Comparison of ENCODE assay signal across 30 cellular contexts in the genomic region with DNA sequence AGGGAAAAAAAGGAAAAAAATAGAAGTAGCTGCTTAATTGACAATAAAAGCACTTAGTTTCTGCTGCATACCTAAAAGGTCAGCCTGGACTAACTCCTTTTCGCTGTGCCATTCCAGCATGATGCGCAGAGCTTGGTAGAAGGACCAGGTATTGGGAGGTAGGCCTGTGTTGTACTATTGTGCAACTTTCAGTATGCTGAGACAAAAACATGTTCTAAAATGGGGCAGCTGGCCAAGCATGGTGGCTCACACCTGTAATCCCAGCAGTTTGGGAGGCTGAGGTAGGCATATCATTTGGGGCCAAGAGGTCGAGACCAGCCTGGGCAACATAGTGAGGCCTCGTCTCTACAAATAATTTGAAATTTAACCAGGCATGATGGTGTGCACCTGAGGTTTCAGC. TPM values are rescaled to one million over a fixed set of nuclear protein-coding genes. Genes with fewer than 3 reads are reported as not detected.
DNase-seq lines count a peak whose midpoint lies in the region; ATAC-seq and TF ChIP-seq lines count a peak whose summit lies in the region.
"Had no signal": no experiment of that assay in that cellular context is flagged by ENCODE, and none has a peak within 500 bp of the region (broad histone marks: within the 10 kb centered on the region; RNA-seq: fewer than 3 reads in every experiment).

No MANE protein-coding gene starts in this region.

- TF ChIP-seq RAD21 in liver (IDR thresholded peaks at IDR 0.05) = no peak

- H3K27me3 Mint-ChIP-seq in CD14-positive monocyte (ENCODE audit: low read depth in 3 of 3) (peaks cover 0 to 10% (median 1%) of the 10 kb centered on the region in 3 donors), type B pancreatic cell (peaks cover 7% of the 10 kb centered on the region)
- H3K27me3 Mint-ChIP-seq in activated naive CD8-positive, alpha-beta T cell treated with anti-CD3 and anti-CD28 coated beads for 36 hours = peaks cover 10% of the 10 kb centered on the region

- no peak overlapping the region for H3K9ac ChIP-seq in liver (ENCODE audit: low read depth in 1 of 2, low read length in 2 of 2)
- H3K9ac ChIP-seq: GM23248 had no signal

- no peak for ATAC-seq in GM21447 (IDR thresholded peaks at IDR 0.05; ENCODE audit: unreplicated experiment)
- ATAC-seq: A549, T-cell had no signal

- H3K4me3 ChIP-seq in liver (ENCODE audit: low read depth in 1 of 3, low read length in 3 of 3) = no peak overlapping the region
- H3K4me3 ChIP-seq: A549, GM23248, PC-9, SJSA1 had no signal

- no peaks in the 10 kb centered on the region for H3K36me3 ChIP-seq in liver (ENCODE audit: control insufficient read depth in 4 of 4, insufficient read depth in 3 of 4, low read depth in 1 of 4, low read length in 3 of 4)
- H3K36me3 ChIP-seq: SJSA1 had no signal

- H3K27ac Mint-ChIP-seq in CD14-positive monocyte (peak overlapping the region in 5 of 7 donors; percentile 18 to 88 (median 74)), type B pancreatic cell (no peak overlapping the region)
- H3K27ac Mint-ChIP-seq in activated naive CD8-positive, alpha-beta T cell treated with anti-CD3 and anti-CD28 coated beads for 36 hours = no peak overlapping the region
- H3K27ac Mint-ChIP-seq: T-cell had no signal

- TF ChIP-seq CTCF in CD14-positive monocyte (IDR thresholded peaks at IDR 0.05) (no peak), VCaP (conservative IDR thresholded peaks at IDR 0.05) (no peak), liver (IDR thresholded peaks at IDR 0.05; ENCODE audit: low read depth, low read length, missing input control) (no peak), type B pancreatic cell (conservative IDR thresholded peaks at IDR 0.05) (no peak)

- H3K36me3 Mint-ChIP-seq in CD14-positive monocyte (peaks cover 3 to 5% of the 10 kb centered on the region in 2 donors), type B pancreatic cell (no peaks in the 10 kb centered on the region)
- H3K36me3 Mint-ChIP-seq in activated naive CD8-positive, alpha-beta T cell treated with anti-CD3 and anti-CD28 coated beads for 36 hours = peaks cover 2% of the 10 kb centered on the region
- H3K36me3 Mint-ChIP-seq: T-cell had no signal

- H3K4me3 Mint-ChIP-seq in CD14-positive monocyte (no peak overlapping the region), type B pancreatic cell (no peak overlapping the region)
- no peak overlapping the region for H3K4me3 Mint-ChIP-seq in activated naive CD8-positive, alpha-beta T cell treated with anti-CD3 and anti-CD28 coated beads for 36 hours
- H3K4me3 Mint-ChIP-seq: CD8-positive, alpha-beta memory T cell; T-cell had no signal

- 57% methylated on average over 4 of the region's 4 CpGs for WGBS in liver

- H3K9me3 Mint-ChIP-seq in CD14-positive monocyte = peaks cover 9 to 19% (median 12%) of the 10 kb centered on the region in 7 donors
- peaks cover 15% of the 10 kb centered on the region for H3K9me3 Mint-ChIP-seq in type B pancreatic cell
- H3K9me3 Mint-ChIP-seq in activated naive CD8-positive, alpha-beta T cell treated with anti-CD3 and anti-CD28 coated beads for 36 hours = peaks cover 1% of the 10 kb centered on the region
- H3K9me3 Mint-ChIP-seq: CD8-positive, alpha-beta memory T cell had no signal

- intact Hi-C loops in CD14-positive monocyte (cut with micrococcal nuclease) = no loop called here

- no peaks in the 10 kb centered on the region for H3K9me3 ChIP-seq in liver (ENCODE audit: control insufficient read depth in 4 of 4, low read length in 3 of 4)
- H3K9me3 ChIP-seq: SJSA1 had no signal

- H3K27ac ChIP-seq in VCaP = peak overlapping the region; percentile 20; the same call in 1 of the 2 replicates
- peak overlapping the region; percentile 71 to 80 for H3K27ac ChIP-seq in liver (ENCODE audit: low read depth in 1 of 2, low read length in 2 of 2)
- H3K27ac ChIP-seq: A549, C4-2B, GM23248, PC-9, SJSA1 had no signal

- H3K4me1 Mint-ChIP-seq in CD14-positive monocyte (peaks cover 65% of the 10 kb centered on the region), type B pancreatic cell (ENCODE audit: unreplicated experiment) (no peaks in the 10 kb centered on the region)
- H3K4me1 Mint-ChIP-seq in activated naive CD8-positive, alpha-beta T cell treated with anti-CD3 and anti-CD28 coated beads for 36 hours = peaks cover 2% of the 10 kb centered on the region

- peaks cover 8 to 41% (median 33%) of the 10 kb centered on the region in 4 donors for H3K4me1 ChIP-seq in liver (ENCODE audit: control insufficient read depth in 4 of 4, insufficient read depth in 4 of 4, low read length in 3 of 4)

- H3K27me3 ChIP-seq in liver (ENCODE audit: control insufficient read depth in 4 of 4, insufficient read depth in 4 of 4, low read length in 3 of 4) = no peaks in the 10 kb centered on the region
- H3K27me3 ChIP-seq: SJSA1 had no signal

- DNase-seq in CD14-positive monocyte (ENCODE audit: low spot score) (no peak), type B pancreatic cell (ENCODE audit: extremely low spot score, unreplicated experiment) (peak; percentile 10), SK-N-DZ (ENCODE audit: low spot score) (no peak)
- DNase-seq in activated naive CD8-positive, alpha-beta T cell treated with anti-CD3 and anti-CD28 coated beads for 36 hours = no peak
- DNase-seq: CD8-positive, alpha-beta memory T cell; DMS 273 treated with DMSO at 0.1 percent for 48 hours; DMS79; EL; GM23248; H7; KG1; NCI-H1048; NCI-H1417 treated with DMSO at 0.1 percent for 48 hours; NCI-H187; NCI-H2081 treated with DMSO at 0.1 percent for 48 hours; NCI-H2171 treated with DMSO at 0.1 percent for 48 hours; NCI-H345; NCI-H524; NCI-H774; NK-92 treated with Interleukin-12 subunit alpha and Interleukin-12 subunit beta, amount 100 ng/mL, for 24 hours; Right ventricle myocardium superior; RPMI8226; T-cell had no signal

TF ChIP-seq in liver, 16 proteins besides CTCF, POLR2A, EP300 and RAD21 (continues in another document):
- TF ChIP-seq JUND (IDR thresholded peaks at IDR 0.05) (no peak), FOXA2 (IDR thresholded peaks at IDR 0.05) (no peak), EGR1 (IDR thresholded peaks at IDR 0.05; ENCODE audit: low read depth in 2 of 2) (no peak), HNF4A (conservative IDR thresholded peaks at IDR 0.05) (no peak), HNF4G (IDR thresholded peaks at IDR 0.05) (no peak), NR2F2 (IDR thresholded peaks at IDR 0.05) (no peak), RXRA (IDR thresholded peaks at IDR 0.05) (no peak), SP1 (IDR thresholded peaks at IDR 0.05) (no peak), GABPA (IDR thresholded peaks at IDR 0.05 in 1 of 2, conservative IDR thresholded peaks at IDR 0.05 in 1 of 2) (no peak), YY1 (IDR thresholded peaks at IDR 0.05) (no peak), FOXA1 (IDR thresholded peaks at IDR 0.05) (no peak)
- TF ChIP-seq, protein P1, sequence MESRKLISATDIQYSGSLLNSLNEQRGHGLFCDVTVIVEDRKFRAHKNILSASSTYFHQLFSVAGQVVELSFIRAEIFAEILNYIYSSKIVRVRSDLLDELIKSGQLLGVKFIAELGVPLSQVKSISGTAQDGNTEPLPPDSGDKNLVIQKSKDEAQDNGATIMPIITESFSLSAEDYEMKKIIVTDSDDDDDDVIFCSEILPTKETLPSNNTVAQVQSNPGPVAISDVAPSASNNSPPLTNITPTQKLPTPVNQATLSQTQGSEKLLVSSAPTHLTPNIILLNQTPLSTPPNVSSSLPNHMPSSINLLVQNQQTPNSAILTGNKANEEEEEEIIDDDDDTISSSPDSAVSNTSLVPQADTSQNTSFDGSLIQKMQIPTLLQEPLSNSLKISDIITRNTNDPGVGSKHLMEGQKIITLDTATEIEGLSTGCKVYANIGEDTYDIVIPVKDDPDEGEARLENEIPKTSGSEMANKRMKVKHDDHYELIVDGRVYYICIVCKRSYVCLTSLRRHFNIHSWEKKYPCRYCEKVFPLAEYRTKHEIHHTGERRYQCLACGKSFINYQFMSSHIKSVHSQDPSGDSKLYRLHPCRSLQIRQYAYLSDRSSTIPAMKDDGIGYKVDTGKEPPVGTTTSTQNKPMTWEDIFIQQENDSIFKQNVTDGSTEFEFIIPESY (IDR thresholded peaks at IDR 0.05) = no peak
- TF ChIP-seq, protein P2, sequence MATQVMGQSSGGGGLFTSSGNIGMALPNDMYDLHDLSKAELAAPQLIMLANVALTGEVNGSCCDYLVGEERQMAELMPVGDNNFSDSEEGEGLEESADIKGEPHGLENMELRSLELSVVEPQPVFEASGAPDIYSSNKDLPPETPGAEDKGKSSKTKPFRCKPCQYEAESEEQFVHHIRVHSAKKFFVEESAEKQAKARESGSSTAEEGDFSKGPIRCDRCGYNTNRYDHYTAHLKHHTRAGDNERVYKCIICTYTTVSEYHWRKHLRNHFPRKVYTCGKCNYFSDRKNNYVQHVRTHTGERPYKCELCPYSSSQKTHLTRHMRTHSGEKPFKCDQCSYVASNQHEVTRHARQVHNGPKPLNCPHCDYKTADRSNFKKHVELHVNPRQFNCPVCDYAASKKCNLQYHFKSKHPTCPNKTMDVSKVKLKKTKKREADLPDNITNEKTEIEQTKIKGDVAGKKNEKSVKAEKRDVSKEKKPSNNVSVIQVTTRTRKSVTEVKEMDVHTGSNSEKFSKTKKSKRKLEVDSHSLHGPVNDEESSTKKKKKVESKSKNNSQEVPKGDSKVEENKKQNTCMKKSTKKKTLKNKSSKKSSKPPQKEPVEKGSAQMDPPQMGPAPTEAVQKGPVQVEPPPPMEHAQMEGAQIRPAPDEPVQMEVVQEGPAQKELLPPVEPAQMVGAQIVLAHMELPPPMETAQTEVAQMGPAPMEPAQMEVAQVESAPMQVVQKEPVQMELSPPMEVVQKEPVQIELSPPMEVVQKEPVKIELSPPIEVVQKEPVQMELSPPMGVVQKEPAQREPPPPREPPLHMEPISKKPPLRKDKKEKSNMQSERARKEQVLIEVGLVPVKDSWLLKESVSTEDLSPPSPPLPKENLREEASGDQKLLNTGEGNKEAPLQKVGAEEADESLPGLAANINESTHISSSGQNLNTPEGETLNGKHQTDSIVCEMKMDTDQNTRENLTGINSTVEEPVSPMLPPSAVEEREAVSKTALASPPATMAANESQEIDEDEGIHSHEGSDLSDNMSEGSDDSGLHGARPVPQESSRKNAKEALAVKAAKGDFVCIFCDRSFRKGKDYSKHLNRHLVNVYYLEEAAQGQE (IDR thresholded peaks at IDR 0.05) = no peak
- TF ChIP-seq, protein P3, sequence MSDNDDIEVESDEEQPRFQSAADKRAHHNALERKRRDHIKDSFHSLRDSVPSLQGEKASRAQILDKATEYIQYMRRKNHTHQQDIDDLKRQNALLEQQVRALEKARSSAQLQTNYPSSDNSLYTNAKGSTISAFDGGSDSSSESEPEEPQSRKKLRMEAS (IDR thresholded peaks at IDR 0.05) = no peak

RNA-seq across cellular contexts. Expression of a gene that starts 15.0 kb away (rescaled TPM):
- polyA plus RNA-seq in CD14-positive monocyte (10 to 100 TPM; 22.7 to 25.3 TPM), liver (10 to 100 TPM; 77.9 to 79.2 TPM)
- total RNA-seq in liver (10 to 100 TPM; 52.1 to 84.3 TPM), type B pancreatic cell (ENCODE audit: low replicate concordance) (18.1 and 34.1 TPM in 2 replicates)
- 10 to 100 TPM; 45.8 to 46.3 TPM for total RNA-seq in activated naive CD8-positive, alpha-beta T cell treated with anti-CD3 and anti-CD28 coated beads for 36 hours
- 47.1 and 50.8 TPM in 2 replicates for polyA plus RNA-seq in SK-N-DZ (2014; cell fraction: cytosol; rRNA removed)
- 19.9 and 29.8 TPM in 2 replicates for polyA plus RNA-seq in SK-N-DZ (2014; cell fraction: nucleus; rRNA removed)

Comparison
In these comparisons a context has a peak if more than half of its experiments do, and no peak if none do; other contexts are left out.
1. H3K27ac Mint-ChIP-seq: peak in CD14-positive monocyte (5 of 7); none in type B pancreatic cell (single experiment) and activated naive CD8-positive, alpha-beta T cell treated with anti-CD3 and anti-CD28 coated beads for 36 hours (single experiment).